Comparison of ENCODE assay signal across 17 cellular contexts in genomic region chr4:53781614-53782467, GRCh38.
DNase-seq lines count a peak whose midpoint lies in the region; FAIRE-seq lines count a peak whose summit lies in the region.
"Had no signal": no experiment of that assay in that cellular context is flagged by ENCODE, and none has a peak within 500 bp of the region (broad histone marks: within the 10 kb centered on the region; RNA-seq: fewer than 3 reads in every experiment).

No MANE protein-coding gene starts in this region.

- H3K4me1 ChIP-seq in urinary bladder (ENCODE audit: insufficient read depth): no peaks in the 10 kb centered on the region

- no peak overlapping the region for H3K27ac Mint-ChIP-seq in activated naive CD8-positive, alpha-beta T cell treated with anti-CD3 and anti-CD28 coated beads for 36 hours
- H3K27ac Mint-ChIP-seq: activated naive CD8-positive, alpha-beta T cell; CD8-positive, alpha-beta T cell; stimulated activated naive CD8-positive, alpha-beta T cell treated with anti-CD3 and anti-CD28 coated beads, Interleukin-15, Interleukin-2, amounts not matched to agents 100 ng/mL and 50 ng/mL, for 24 hours had no signal

- H3K36me3 Mint-ChIP-seq in activated naive CD8-positive, alpha-beta T cell treated with anti-CD3 and anti-CD28 coated beads for 36 hours: no peaks in the 10 kb centered on the region
- H3K36me3 Mint-ChIP-seq: activated naive CD8-positive, alpha-beta T cell; CD8-positive, alpha-beta T cell had no signal

- FAIRE-seq in HTR-8/SVneo (lab: Jason Lieb, UNC) (no peak), RCC 7860 (lab: Jason Lieb, UNC) (no peak)

- H3K36me3 ChIP-seq in urinary bladder (ENCODE audit: insufficient read depth): no peaks in the 10 kb centered on the region
- H3K36me3 ChIP-seq: heart right ventricle, left ventricle myocardium inferior had no signal

- DNase-seq in NCI-H1417 (lab: John Stamatoyannopoulos, UW) (peak in 2 of 3 experiments; percentile 27 to 56), NCI-H1417 treated with DMSO at 0.1 percent for 48 hours (lab: John Stamatoyannopoulos, UW) (no peak), SHP77 (lab: John Stamatoyannopoulos, UW) (peak; percentile 78 to 82), iris pigment epithelial cell (ENCODE audit: low read depth) (peak; percentile 71), HTR-8/SVneo (ENCODE audit: insufficient read length, low spot score) (no peak), RCC 7860 (ENCODE audit: low spot score) (no peak)
- DNase-seq in activated naive CD8-positive, alpha-beta T cell treated with anti-CD3 and anti-CD28 coated beads for 36 hours: no peak
- DNase-seq: 8988T; activated CD4-positive, CD25-positive, alpha-beta regulatory T cell treated with anti-CD3 and anti-CD28 coated beads, Interleukin-2, amount 50 U/mL, for 72 hours; CD8-positive, alpha-beta T cell; GOT3; heart right ventricle; left ventricle myocardium inferior had no signal

- no peaks in the 10 kb centered on the region for H3K4me1 Mint-ChIP-seq in activated naive CD8-positive, alpha-beta T cell treated with anti-CD3 and anti-CD28 coated beads for 36 hours

- no peak overlapping the region for H3K4me3 Mint-ChIP-seq in activated naive CD8-positive, alpha-beta T cell treated with anti-CD3 and anti-CD28 coated beads for 36 hours
- H3K4me3 Mint-ChIP-seq: activated naive CD8-positive, alpha-beta T cell; CD8-positive, alpha-beta T cell; stimulated activated naive CD8-positive, alpha-beta T cell treated with anti-CD3 and anti-CD28 coated beads, Interleukin-15, Interleukin-2, amounts not matched to agents 100 ng/mL and 50 ng/mL, for 24 hours had no signal

- peak overlapping the region; percentile 48 for H3K27ac ChIP-seq in urinary bladder (ENCODE audit: low read depth)
- H3K27ac ChIP-seq: heart right ventricle, left ventricle myocardium inferior, skin epidermis had no signal

- no peak overlapping the region for H3K4me3 ChIP-seq in urinary bladder (ENCODE audit: low read depth, low read length)
- H3K4me3 ChIP-seq: heart right ventricle, left ventricle myocardium inferior, skin epidermis had no signal

- WGBS in urinary bladder: 37% methylated on average over 10 of the region's 10 CpGs

- H3K9me3 Mint-ChIP-seq in activated naive CD8-positive, alpha-beta T cell treated with anti-CD3 and anti-CD28 coated beads for 36 hours: no peaks in the 10 kb centered on the region
- H3K9me3 Mint-ChIP-seq: CD8-positive, alpha-beta T cell; stimulated activated naive CD8-positive, alpha-beta T cell treated with anti-CD3 and anti-CD28 coated beads, Interleukin-15, Interleukin-2, amounts not matched to agents 100 ng/mL and 50 ng/mL, for 24 hours had no signal

- peaks cover 44% of the 10 kb centered on the region for H3K27me3 Mint-ChIP-seq in activated naive CD8-positive, alpha-beta T cell treated with anti-CD3 and anti-CD28 coated beads for 36 hours

Comparison
In these comparisons a context has a peak if more than half of its experiments do, and no peak if none do; other contexts are left out.
1. DNase-seq: peak in NCI-H1417 (2 of 3), SHP77 (2 of 2) and iris pigment epithelial cell (single experiment); none in NCI-H1417 treated with DMSO at 0.1 percent for 48 hours (single experiment), HTR-8/SVneo (single experiment), RCC 7860 (single experiment) and activated naive CD8-positive, alpha-beta T cell treated with anti-CD3 and anti-CD28 coated beads for 36 hours (single experiment).